ENCODE assay signal across 11 cellular contexts in genomic region chr7:116216956-116217570, GRCh38. TPM values are rescaled to one million over a fixed set of nuclear protein-coding genes. Genes with fewer than 3 reads are reported as not detected.
A peak's percentile ranks its signal among the peaks of the same experiment; 100 is the strongest.
DNase-seq lines count a peak whose midpoint lies in the region; ATAC-seq and TF ChIP-seq lines count a peak whose summit lies in the region.
"Had no signal": no experiment of that assay in that cellular context is flagged by ENCODE, and none has a peak within 500 bp of the region (broad histone marks: within the 10 kb centered on the region; RNA-seq: fewer than 3 reads in every experiment).

No MANE protein-coding gene starts in this region.

- H3K27ac Mint-ChIP-seq in activated naive CD4-positive, alpha-beta T cell treated with anti-CD3 and anti-CD28 coated beads, Interleukin-2, amount 50 U/mL, for 24 hours, result peak overlapping the region; percentile 60
- H3K27ac Mint-ChIP-seq: activated T-cell treated with anti-CD3 and anti-CD28 coated beads, Interleukin-2, amount 50 U/mL, for 72 hours had no signal

- H3K9me3 ChIP-seq in SJSA1 (replicated peaks) (no peaks in the 10 kb centered on the region), thoracic aorta (no peaks in the 10 kb centered on the region), MM.1S (replicated peaks; ENCODE audit: insufficient read depth, low read length) (no peaks in the 10 kb centered on the region)

- H3F3A ChIP-seq in MM.1S (ENCODE audit: insufficient read depth, low read length), result peaks cover 1% of the 10 kb centered on the region

- TF ChIP-seq CTCF in fibroblast of pulmonary artery (IDR thresholded peaks at IDR 0.05; ENCODE audit: low read length, missing control alignments), result no peak
- no peak for TF ChIP-seq CTCF in thoracic aorta (IDR thresholded peaks at IDR 0.05)
- no peak for TF ChIP-seq CTCF in MM.1S (IDR thresholded peaks at IDR 0.05; ENCODE audit: low read length)

- no peak overlapping the region for H3K4me2 ChIP-seq in MM.1S (ENCODE audit: low read depth, low read length)

- H3K27me3 Mint-ChIP-seq in activated naive CD4-positive, alpha-beta T cell treated with anti-CD3 and anti-CD28 coated beads, Interleukin-2, amount 50 U/mL, for 24 hours, result no peaks in the 10 kb centered on the region

- H3K4me3 ChIP-seq in SJSA1 (no peak overlapping the region), fibroblast of pulmonary artery (replicated peaks; ENCODE audit: low read depth, low read length) (no peak overlapping the region), thoracic aorta (no peak overlapping the region), MM.1S (ENCODE audit: low read length) (no peak overlapping the region)

- peaks cover 49% of the 10 kb centered on the region for H4K20me1 ChIP-seq in MM.1S (ENCODE audit: insufficient read depth, low read length)

- H3K27ac ChIP-seq in SJSA1 (peak overlapping the region; percentile 84), thoracic aorta (peak overlapping the region; percentile 49 to 97), MM.1S (ENCODE audit: low read length) (no peak overlapping the region)

- no peak for DNase-seq in activated naive CD4-positive, alpha-beta T cell treated with anti-CD3 and anti-CD28 coated beads, Interleukin-2, amount 50 U/mL, for 16 hours
- DNase-seq in SJSA1 (ENCODE audit: low read depth in 1 of 2, low spot score in 2 of 2) (no peak), fibroblast of pulmonary artery (ENCODE audit: low read depth) (peak; percentile 65), thoracic aorta (ENCODE audit: low spot score) (no peak), MM.1S (no peak), NCI-H82 (lab: John Stamatoyannopoulos, UW) (no peak)
- DNase-seq: activated T-cell treated with anti-CD3 and anti-CD28 coated beads, Interleukin-2, amount 50 U/mL, for 72 hours; hippocampal formation; NCI-H1436 treated with DMSO at 0.1 percent for 48 hours had no signal

- peaks cover 7% of the 10 kb centered on the region for H3K36me3 Mint-ChIP-seq in activated naive CD4-positive, alpha-beta T cell treated with anti-CD3 and anti-CD28 coated beads, Interleukin-2, amount 50 U/mL, for 24 hours

- H3K27me3 ChIP-seq in SJSA1 (replicated peaks), result no peaks in the 10 kb centered on the region
- H3K27me3 ChIP-seq in thoracic aorta (replicated peaks; ENCODE audit: insufficient read depth), result no peaks in the 10 kb centered on the region
- H3K27me3 ChIP-seq in MM.1S (replicated peaks; ENCODE audit: insufficient read depth, low read length), result no peaks in the 10 kb centered on the region

- H3K79me2 ChIP-seq in MM.1S (ENCODE audit: low read length), result peaks cover 99% of the 10 kb centered on the region

- no peak overlapping the region for H2AFZ ChIP-seq in MM.1S (ENCODE audit: low read length)

- no peaks in the 10 kb centered on the region for H3K36me3 ChIP-seq in SJSA1
- H3K36me3 ChIP-seq in thoracic aorta, result no peaks in the 10 kb centered on the region
- H3K36me3 ChIP-seq in MM.1S (replicated peaks; ENCODE audit: insufficient read depth, low read length), result no peaks in the 10 kb centered on the region; the same call in 1 of the 2 replicates

- H3K9me3 Mint-ChIP-seq in activated naive CD4-positive, alpha-beta T cell treated with anti-CD3 and anti-CD28 coated beads, Interleukin-2, amount 50 U/mL, for 24 hours, result no peaks in the 10 kb centered on the region
- H3K9me3 Mint-ChIP-seq: activated T-cell treated with anti-CD3 and anti-CD28 coated beads, Interleukin-2, amount 50 U/mL, for 72 hours had no signal

- no peak for ATAC-seq in thoracic aorta (ENCODE audit: insufficient number of reproducible peaks, low FRiP score, low read depth)
- no peak for ATAC-seq in HG02623 (IDR thresholded peaks at IDR 0.05; ENCODE audit: unreplicated experiment)
- ATAC-seq: activated T-cell treated with anti-CD3 and anti-CD28 coated beads, Interleukin-2, amount 50 U/mL, for 72 hours had no signal

- H3K9ac ChIP-seq in MM.1S (ENCODE audit: low read length), result no peak overlapping the region

- peaks cover 93% of the 10 kb centered on the region for H3K4me1 Mint-ChIP-seq in activated naive CD4-positive, alpha-beta T cell treated with anti-CD3 and anti-CD28 coated beads, Interleukin-2, amount 50 U/mL, for 24 hours

- peak overlapping the region; percentile 28 for H3K4me3 Mint-ChIP-seq in activated naive CD4-positive, alpha-beta T cell treated with anti-CD3 and anti-CD28 coated beads, Interleukin-2, amount 50 U/mL, for 24 hours

- H3K4me1 ChIP-seq in SJSA1 (replicated peaks), result peaks cover 59% of the 10 kb centered on the region
- H3K4me1 ChIP-seq in thoracic aorta (ENCODE audit: control insufficient read depth in 1 of 2, low read depth in 2 of 2), result peaks cover 52 to 79% of the 10 kb centered on the region in 2 donors
- peaks cover 20% of the 10 kb centered on the region; the same call in 1 of the 2 replicates for H3K4me1 ChIP-seq in MM.1S (ENCODE audit: low read length)

- no peaks in the 10 kb centered on the region for H3K9me2 ChIP-seq in MM.1S (replicated peaks; ENCODE audit: insufficient read depth, low read length)

RNA-seq across cellular contexts. Expression of gene TES, which starts 6.7 kb away (rescaled TPM):
- total RNA-seq in SJSA1 (2014; rRNA removed; shearing (Covaris generic)), result 143 and 162 TPM in 2 replicates
- 100 to 1,000 TPM; 186 to 215 TPM for total RNA-seq in thoracic aorta
